ENCODE assay signal across 9 cellular contexts in genomic region chr5:95892784-95893354, GRCh38.
DNase-seq lines count a peak whose midpoint lies in the region; ATAC-seq, FAIRE-seq and TF ChIP-seq lines count a peak whose summit lies in the region.
"Had no signal": no experiment of that assay in that cellular context is flagged by ENCODE, and none has a peak within 500 bp of the region (broad histone marks: within the 10 kb centered on the region; RNA-seq: fewer than 3 reads in every experiment).

No MANE protein-coding gene starts in this region.

- no peak for FAIRE-seq in astrocyte (lab: Jason Lieb, UNC)
- no peak for FAIRE-seq in HepG2 (lab: Jason Lieb, UNC)

- H3K4me3 ChIP-seq in GM23248 = no peak overlapping the region
- no peak overlapping the region for H3K4me3 ChIP-seq in astrocyte (ENCODE audit: insufficient read depth, low read depth, low read length)
- H3K4me3 ChIP-seq in HepG2 (replicated peaks in 1 of 3; ENCODE audit: insufficient read depth in 1 of 3, low read depth in 2 of 3, low read length in 3 of 3) = no peak overlapping the region
- H3K4me3 ChIP-seq in vagina = no peak overlapping the region
- H3K4me3 ChIP-seq: BLaER1 had no signal

- no peaks in the 10 kb centered on the region for H3K27me3 Mint-ChIP-seq in astrocyte (ENCODE audit: low read depth, unreplicated experiment)

- H4K20me1 ChIP-seq in GM23248 (ENCODE audit: insufficient read depth) = peaks cover 8% of the 10 kb centered on the region; the same call in 1 of the 2 replicates
- no peaks in the 10 kb centered on the region for H4K20me1 ChIP-seq in astrocyte (ENCODE audit: insufficient read depth, low read length)
- no peaks in the 10 kb centered on the region for H4K20me1 ChIP-seq in HepG2 (ENCODE audit: insufficient read depth, low read length)
- H4K20me1 ChIP-seq: BLaER1 had no signal

- TF ChIP-seq CTCF in astrocyte (IDR thresholded peaks at IDR 0.05; ENCODE audit: insufficient read depth, low read depth, low read length) = peak; percentile 43
- peak; percentile 59 for TF ChIP-seq CTCF in HepG2 (CRISPR knock-in tag; IDR thresholded peaks at IDR 0.05)
- TF ChIP-seq CTCF in vagina (IDR thresholded peaks at IDR 0.05) = peak in 1 of 3 experiments; percentile 13

- H3K4me1 Mint-ChIP-seq in astrocyte (ENCODE audit: low read depth, unreplicated experiment) = peaks cover 10% of the 10 kb centered on the region

- H3K27ac ChIP-seq in GM23248 = peak overlapping the region; percentile 46; the same call in 1 of the 2 replicates
- no peak overlapping the region for H3K27ac ChIP-seq in astrocyte (ENCODE audit: low read depth, low read length)
- no peak overlapping the region for H3K27ac ChIP-seq in HepG2 (ENCODE audit: extremely low read length, insufficient read depth, low read length)
- no peak overlapping the region for H3K27ac ChIP-seq in vagina
- H3K27ac ChIP-seq: BLaER1 had no signal

- POLR2A ChIA-PET in HepG2 (lab: Yijun Ruan, JAX) = interaction anchor here (1.0 to 1.1 kb wide), 3 partner anchors 13 to 28 kb away, joined by 3 read pairs; no protein-coding TSS in a partner anchor

- H3K4me2 ChIP-seq in GM23248 (ENCODE audit: unreplicated experiment) (no peak overlapping the region), astrocyte (ENCODE audit: low read length) (no peak overlapping the region), HepG2 (ENCODE audit: low read depth, low read length) (no peak overlapping the region)
- H3K4me2 ChIP-seq: BLaER1 had no signal

- ATAC-seq in HepG2 (peak; percentile 76), GM18873 (IDR thresholded peaks at IDR 0.05; ENCODE audit: low FRiP score, unreplicated experiment) (no peak)

- H3K36me3 ChIP-seq in GM23248 (ENCODE audit: low read depth) (peaks cover 100% of the 10 kb centered on the region), astrocyte (ENCODE audit: insufficient read depth, low read length) (peaks cover 50% of the 10 kb centered on the region), HepG2 (replicated peaks in 1 of 2; ENCODE audit: control insufficient read depth in 1 of 2, insufficient read depth in 2 of 2, low read length in 2 of 2) (peaks cover 20 to 83% of the 10 kb centered on the region in 2 experiments), vagina (peaks cover 0 to 55% of the 10 kb centered on the region in 2 donors)
- H3K36me3 ChIP-seq: BLaER1 had no signal

- no peaks in the 10 kb centered on the region for H3K9me3 ChIP-seq in GM23248 (ENCODE audit: low read depth)
- H3K9me3 ChIP-seq in astrocyte (ENCODE audit: insufficient read depth, low read depth, low read length) = no peaks in the 10 kb centered on the region
- H3K9me3 ChIP-seq in HepG2 (ENCODE audit: low read length) = no peaks in the 10 kb centered on the region
- H3K9me3 ChIP-seq in vagina = no peaks in the 10 kb centered on the region
- H3K9me3 ChIP-seq: BLaER1 had no signal

- TF ChIP-seq RAD21 in HepG2 (CRISPR knock-in tag; IDR thresholded peaks at IDR 0.05) = peak; percentile 72

- H3K4me3 Mint-ChIP-seq in astrocyte (ENCODE audit: unreplicated experiment) = no peak overlapping the region

- peaks cover 98% of the 10 kb centered on the region for H3F3A ChIP-seq in GM23248 (ENCODE audit: insufficient read depth)

- DNase-seq in NCI-H146 (lab: John Stamatoyannopoulos, UW) = peak; percentile 19
- DNase-seq in NCI-H146 treated with DMSO at 0.1 percent for 48 hours (lab: John Stamatoyannopoulos, UW; ENCODE audit: unreplicated experiment) = no peak
- peak; percentile 65 for DNase-seq in GM23248
- DNase-seq in NCI-H460 (ENCODE audit: extremely low read depth, low read depth) = peak; percentile 46
- no peak for DNase-seq in astrocyte (ENCODE audit: low read depth)
- DNase-seq in HepG2 (ENCODE audit: low spot score) = peak; percentile 48
- DNase-seq in vagina (ENCODE audit: extremely low spot score in 2 of 2) = no peak

- H3K36me3 Mint-ChIP-seq in astrocyte (ENCODE audit: low read depth, unreplicated experiment) = peaks cover 19% of the 10 kb centered on the region

- no TSS peak for BruUV-seq in HepG2 (replicated peaks; lab: Mats Ljungman, UMichigan)

- H3K9me2 ChIP-seq in GM23248 (ENCODE audit: insufficient read depth) = no peaks in the 10 kb centered on the region

- CTCF ChIA-PET in HepG2 (lab: Yijun Ruan, JAX; ENCODE audit: low intra/inter-chr PET ratio, low total read pairs) = interaction anchor here (1.2 kb wide), 2 partner anchors 34 to 443 kb away, joined by 3 to 5 read pairs; no protein-coding TSS in a partner anchor

- WGBS in GM23248 (ENCODE audit: low coverage in 1 of 2, low lambda C conversion rate in 2 of 2, missing lambda C conversion rate in 2 of 2), 2 experiments = 98 to 99% methylated on average over 5 of the region's 5 CpGs
- WGBS in HepG2 (ENCODE audit: low lambda C conversion rate) = 93% methylated on average over 5 of the region's 5 CpGs

- TF ChIP-seq POLR2A in HepG2 (IDR thresholded peaks at IDR 0.05; ENCODE audit: insufficient read depth in 1 of 2, low read depth in 2 of 2, low read length in 2 of 2) (no peak), vagina (IDR thresholded peaks at IDR 0.05) (no peak)

- H3K9ac ChIP-seq in GM23248 = no peak overlapping the region
- no peak overlapping the region for H3K9ac ChIP-seq in astrocyte (ENCODE audit: low read length)
- no peak overlapping the region for H3K9ac ChIP-seq in HepG2 (ENCODE audit: insufficient read depth, low read depth, low read length)
- H3K9ac ChIP-seq: BLaER1 had no signal

- TF ChIP-seq EP300 in HepG2 (IDR thresholded peaks at IDR 0.05; ENCODE audit: low read depth in 2 of 2, low read length in 2 of 2) = no peak
- TF ChIP-seq EP300 in HepG2 (CRISPR knock-in tag; IDR thresholded peaks at IDR 0.05; ENCODE audit: borderline replicate concordance) = no peak

- in situ Hi-C loops in GM23248 (cut with MboI) = no loop called here
- in situ Hi-C loops in HepG2 (cut with HindIII; ENCODE audit: extremely low pct_ligation_motif_present, low pct_unique_long_range_greater_than_20kb) = no loop called here

- H3K4me1 ChIP-seq in GM23248 (ENCODE audit: insufficient read depth) (peaks cover 30% of the 10 kb centered on the region), astrocyte (ENCODE audit: insufficient read depth, low read length) (no peaks in the 10 kb centered on the region), HepG2 (ENCODE audit: insufficient read depth, low read length) (peaks cover 53% of the 10 kb centered on the region), vagina (no peaks in the 10 kb centered on the region)
- H3K4me1 ChIP-seq: BLaER1 had no signal

- no peaks in the 10 kb centered on the region for H3K9me3 Mint-ChIP-seq in astrocyte (ENCODE audit: unreplicated experiment)

- intact Hi-C loops in HepG2 (cut with micrococcal nuclease; ENCODE audit: unreplicated experiment) (loop anchor here (10.0 kb wide), 1 partner anchor 442 kb away; no protein-coding TSS in a partner anchor), vagina (cut with DNase I) (no loop called here)

- no peak overlapping the region for H2AFZ ChIP-seq in GM23248
- H2AFZ ChIP-seq in astrocyte (ENCODE audit: low read depth, low read length) = no peak overlapping the region
- no peak overlapping the region for H2AFZ ChIP-seq in HepG2 (ENCODE audit: low read length)

- H3K27ac Mint-ChIP-seq in astrocyte (ENCODE audit: unreplicated experiment) = no peak overlapping the region

- H3K27me3 ChIP-seq in GM23248 (replicated peaks; ENCODE audit: insufficient read depth) = no peaks in the 10 kb centered on the region
- H3K27me3 ChIP-seq in astrocyte (ENCODE audit: insufficient read depth, low read length) = no peaks in the 10 kb centered on the region
- H3K27me3 ChIP-seq in HepG2 (ENCODE audit: control insufficient read depth in 1 of 2, insufficient read depth in 2 of 2, low read length in 2 of 2) = no peaks in the 10 kb centered on the region
- no peaks in the 10 kb centered on the region for H3K27me3 ChIP-seq in vagina
- H3K27me3 ChIP-seq: BLaER1 had no signal

- H3K79me2 ChIP-seq in GM23248 (ENCODE audit: insufficient read depth) (peaks cover 98% of the 10 kb centered on the region), astrocyte (ENCODE audit: insufficient read depth, low read length) (no peaks in the 10 kb centered on the region), HepG2 (ENCODE audit: insufficient read depth, low read length) (peaks cover 2% of the 10 kb centered on the region)

TF ChIP-seq in HepG2, 621 proteins besides CTCF, POLR2A, EP300 and RAD21 (continues in another document):
- no peak for TF ChIP-seq ZFP62 (CRISPR knock-in tag; IDR thresholded peaks at IDR 0.05)
- TF ChIP-seq ZNF18 (CRISPR knock-in tag; IDR thresholded peaks at IDR 0.05; ENCODE audit: insufficient replicate concordance) = no peak
- TF ChIP-seq STAG1 (CRISPR knock-in tag; IDR thresholded peaks at IDR 0.05) = peak; percentile 78
- no peak for TF ChIP-seq PHF8 (CRISPR knock-in tag; IDR thresholded peaks at IDR 0.05)
- TF ChIP-seq SMC3 (IDR thresholded peaks at IDR 0.05; ENCODE audit: low read length) = peak; percentile 76; the same call in 1 of the 2 replicates
- TF ChIP-seq CEBPG (CRISPR knock-in tag; IDR thresholded peaks at IDR 0.05) = no peak
- no peak for TF ChIP-seq SCMH1 (CRISPR knock-in tag; IDR thresholded peaks at IDR 0.05; ENCODE audit: borderline replicate concordance)
- no peak for TF ChIP-seq ETV5 (CRISPR knock-in tag; IDR thresholded peaks at IDR 0.05; ENCODE audit: borderline replicate concordance)
- 0 out of 2 replicates have a peak, but pooled peaks have one; percentile 50 for TF ChIP-seq GATAD2A (CRISPR knock-in tag; IDR thresholded peaks at IDR 0.05)
- no peak for TF ChIP-seq DDIT3 (CRISPR knock-in tag; IDR thresholded peaks at IDR 0.05)
- TF ChIP-seq THAP11 (CRISPR knock-in tag; IDR thresholded peaks at IDR 0.05) = no peak

Comparison
In these comparisons a context has a peak if more than half of its experiments do, and no peak if none do; other contexts are left out.
1. DNase-seq: peak in NCI-H146 (single experiment), GM23248 (single experiment), NCI-H460 (single experiment) and HepG2 (single experiment); none in NCI-H146 treated with DMSO at 0.1 percent for 48 hours (single experiment), astrocyte (single experiment) and vagina (0 of 2).